In genomic region chr1:17437260-17438175, GRCh38 we compare ENCODE assay signal across 8 cellular contexts. TPM values are rescaled to one million over a fixed set of nuclear protein-coding genes. Genes with fewer than 3 reads are reported as not detected.
DNase-seq lines count a peak whose midpoint lies in the region; ATAC-seq and TF ChIP-seq lines count a peak whose summit lies in the region.

No MANE protein-coding gene starts in this region.

- no peaks in the 10 kb centered on the region for H3K9me3 Mint-ChIP-seq in CD8-positive, alpha-beta T cell

- in situ Hi-C loops in KBM-7 (cut with MboI; ENCODE audit: low pct_unique_long_range_greater_than_20kb, low sequenced_read_pairs), result no loop called here

- intact Hi-C loops in CD8-positive, alpha-beta T cell (cut with DNase I, micrococcal nuclease), result loop anchor here (2.0 to 10.0 kb wide), 5 partner anchors 383 to 1823 kb away; partner anchors contain the start of genes SDHB (in 2 of the 2), DDI2 (in 1 of the 2), SZRD1 (in 1 of the 2) and UBR4 (in 1 of the 2)

- H3K27me3 Mint-ChIP-seq in CD8-positive, alpha-beta T cell (ENCODE audit: low read depth), result no peaks in the 10 kb centered on the region

- H3K4me1 ChIP-seq in CD8-positive, alpha-beta T cell (ENCODE audit: insufficient read depth, low read length), result peaks cover 47% of the 10 kb centered on the region

- POLR2A ChIA-PET in CD8-positive, alpha-beta T cell (lab: Charles Lee), result interaction anchor here (1.0 kb wide), 1 partner anchor 12 kb away, joined by 3 read pairs; no protein-coding TSS in a partner anchor

- peak overlapping the region; percentile 98 for H3K4me3 ChIP-seq in CD8-positive, alpha-beta T cell (ENCODE audit: low read depth, low read length)

- peak; percentile 43 for ATAC-seq in CD8-positive, alpha-beta T cell
- peak; percentile 6 for ATAC-seq in GM19468 (IDR thresholded peaks at IDR 0.05; ENCODE audit: extremely low read depth, unreplicated experiment)
- ATAC-seq in left lobe of liver, result peak; percentile 64
- ATAC-seq in HG03457 (IDR thresholded peaks at IDR 0.05; ENCODE audit: unreplicated experiment), result no peak

- H3K36me3 Mint-ChIP-seq in CD8-positive, alpha-beta T cell, result peaks cover 34% of the 10 kb centered on the region

- H3K27ac Mint-ChIP-seq in CD8-positive, alpha-beta T cell, result peak overlapping the region; percentile 83

- peaks cover 5% of the 10 kb centered on the region for H3K36me3 ChIP-seq in CD8-positive, alpha-beta T cell (ENCODE audit: insufficient read depth, low read length)

- H3K27me3 ChIP-seq in CD8-positive, alpha-beta T cell (ENCODE audit: insufficient read depth, low read length), result no peaks in the 10 kb centered on the region

- peaks cover 49% of the 10 kb centered on the region for H3K4me1 Mint-ChIP-seq in CD8-positive, alpha-beta T cell (ENCODE audit: low read depth)

- H3K27ac ChIP-seq in CD8-positive, alpha-beta T cell (ENCODE audit: low read depth, low read length), result peak overlapping the region; percentile 80

- CTCF ChIA-PET in CD8-positive, alpha-beta T cell (lab: Charles Lee), result interaction anchor here (1.3 kb wide), 1 partner anchor 31 kb away, joined by 3 read pairs; no protein-coding TSS in a partner anchor

- H3K9me3 ChIP-seq in CD8-positive, alpha-beta T cell (ENCODE audit: low read length), result no peaks in the 10 kb centered on the region

- no peak for TF ChIP-seq CTCF in CD8-positive, alpha-beta T cell (IDR thresholded peaks at IDR 0.05)

- peak; percentile 14 to 75 (median 46) for DNase-seq in CD8-positive, alpha-beta T cell
- peak; percentile 35 for DNase-seq in KBM-7
- peak; percentile 63 for DNase-seq in activated CD4-positive, CD25-positive, alpha-beta regulatory T cell treated with anti-CD3 and anti-CD28 coated beads, Interleukin-2, amount 50 U/mL, for 72 hours
- DNase-seq in cerebellum (ENCODE audit: low spot score), result peak; percentile 87
- DNase-seq in left lobe of liver (ENCODE audit: low spot score), result peak; percentile 58
- DNase-seq in stimulated activated CD4-positive, alpha-beta T cell treated with anti-CD3 and anti-CD28 coated beads, Interleukin-4, amount 100 ng/mL, for 24 hours, result peak; percentile 61

- peak overlapping the region; percentile 78 for H3K4me3 Mint-ChIP-seq in CD8-positive, alpha-beta T cell

RNA-seq across cellular contexts. Expression of gene RCC2, which starts 2.0 kb away (rescaled TPM):
- 10 to 100 TPM; 25.4 to 28.0 TPM for total RNA-seq in CD8-positive, alpha-beta T cell
- total RNA-seq in cerebellum, result 28.7 TPM
- 8.0 TPM for total RNA-seq in left lobe of liver

Comparison
In these comparisons a context has a peak if more than half of its experiments do, and no peak if none do; other contexts are left out.
1. DNase-seq: peak in every context shown above with its lines; median percentile 87 in cerebellum; 63 in activated CD4-positive, CD25-positive, alpha-beta regulatory T cell treated with anti-CD3 and anti-CD28 coated beads, Interleukin-2, amount 50 U/mL, for 72 hours; 61 in stimulated activated CD4-positive, alpha-beta T cell treated with anti-CD3 and anti-CD28 coated beads, Interleukin-4, amount 100 ng/mL, for 24 hours; 58 in left lobe of liver; 46 in CD8-positive, alpha-beta T cell; 35 in KBM-7.